Comparison of ENCODE assay signal across 20 cellular contexts in the genomic region with DNA sequence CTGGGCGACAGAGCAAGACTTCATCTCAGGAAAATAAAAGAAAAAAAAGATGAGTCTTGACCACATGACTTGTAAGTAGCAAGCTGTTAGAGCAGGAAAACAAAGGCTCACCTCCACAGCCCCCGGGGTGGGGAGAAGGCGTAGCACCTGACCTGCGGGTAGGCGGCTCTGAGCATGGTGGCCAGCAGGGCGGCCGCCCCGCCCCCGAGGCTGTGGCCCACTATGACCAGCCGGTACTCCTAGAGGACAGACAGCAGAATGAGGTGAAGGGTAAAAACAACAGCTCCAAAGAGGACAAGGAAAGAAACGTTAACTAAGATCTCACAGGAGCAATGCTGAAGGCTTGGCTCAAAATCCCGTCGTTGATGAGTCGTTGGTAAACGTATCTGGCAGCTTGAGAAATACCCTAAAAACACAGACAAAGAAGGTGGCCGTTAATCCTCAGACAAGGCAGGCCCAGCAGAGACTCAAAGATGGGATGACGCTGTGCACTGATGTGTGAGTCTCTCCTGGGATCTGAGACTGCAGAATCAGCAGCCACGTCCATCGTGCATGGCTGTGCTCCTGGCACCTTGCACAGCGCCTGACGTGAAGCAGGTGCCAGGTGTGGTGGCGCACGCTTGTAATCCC. TPM values are rescaled to one million over a fixed set of nuclear protein-coding genes. Genes with fewer than 3 reads are reported as not detected.
DNase-seq lines count a peak whose midpoint lies in the region; ATAC-seq, FAIRE-seq and TF ChIP-seq lines count a peak whose summit lies in the region.
"Had no signal": no experiment of that assay in that cellular context is flagged by ENCODE, and none has a peak within 500 bp of the region (broad histone marks: within the 10 kb centered on the region; RNA-seq: fewer than 3 reads in every experiment).

No MANE protein-coding gene starts in this region.

- H3K4me3 Mint-ChIP-seq in naive thymus-derived CD8-positive, alpha-beta T cell = no peak overlapping the region
- H3K4me3 Mint-ChIP-seq: CD4-positive, alpha-beta memory T cell; natural killer cell; T-cell had no signal

- H3K79me2 ChIP-seq in PC-3 (ENCODE audit: low read length) (no peaks in the 10 kb centered on the region), H1 (ENCODE audit: control insufficient read depth in 1 of 2, insufficient read depth in 2 of 2, low read length in 2 of 2) (no peaks in the 10 kb centered on the region), osteoblast (ENCODE audit: insufficient read depth, low read length) (peaks cover 15% of the 10 kb centered on the region)

- H3K4me1 ChIP-seq in HEK293 (ENCODE audit: control insufficient read depth, insufficient read depth, low read length) (no peaks in the 10 kb centered on the region), PC-3 (ENCODE audit: insufficient read depth, low read length) (peaks cover 3% of the 10 kb centered on the region; the same call in 1 of the 2 replicates), H1 (replicated peaks in 1 of 4; ENCODE audit: control insufficient read depth in 3 of 4, insufficient read depth in 4 of 4, low read length in 3 of 4) (peaks cover 0 to 3% (median 0%) of the 10 kb centered on the region in 4 experiments; a peak in 1 of 7 replicates), osteoblast (ENCODE audit: insufficient read depth, low read length) (peaks cover 7% of the 10 kb centered on the region)
- H3K4me1 ChIP-seq: upper lobe of right lung had no signal

- no peak overlapping the region for H3K4me3 ChIP-seq in HEK293 (ENCODE audit: low read depth, low read length)
- no peak overlapping the region for H3K4me3 ChIP-seq in PC-3 (ENCODE audit: low read length)
- no peak overlapping the region for H3K4me3 ChIP-seq in H1 (ENCODE audit: extremely low read depth in 1 of 4, insufficient read depth in 2 of 4, low read depth in 3 of 4, low read length in 4 of 4)
- no peak overlapping the region for H3K4me3 ChIP-seq in osteoblast (ENCODE audit: insufficient read depth, low read length)
- H3K4me3 ChIP-seq: upper lobe of right lung had no signal

- H3K23me2 ChIP-seq in H1 (ENCODE audit: low read depth, low read length) = no peaks in the 10 kb centered on the region

- no peaks in the 10 kb centered on the region for H3K27me3 Mint-ChIP-seq in naive thymus-derived CD8-positive, alpha-beta T cell
- H3K27me3 Mint-ChIP-seq: CD4-positive, alpha-beta memory T cell; T-cell had no signal

- intact Hi-C loops in PC-3 (cut with micrococcal nuclease) = no loop called here

- H2BK20ac ChIP-seq in H1 (ENCODE audit: low read length) = no peak overlapping the region

- no peak overlapping the region for H4K91ac ChIP-seq in H1 (replicated peaks; ENCODE audit: insufficient read length, low read length)

- H3K18ac ChIP-seq in H1 (ENCODE audit: extremely low read depth, low read length) = no peak overlapping the region; the same call in 1 of the 2 replicates

- no peaks in the 10 kb centered on the region for H3K9me3 Mint-ChIP-seq in naive thymus-derived CD8-positive, alpha-beta T cell
- H3K9me3 Mint-ChIP-seq: CD4-positive, alpha-beta memory T cell; natural killer cell; T-cell had no signal

- H3K23ac ChIP-seq in H1 (ENCODE audit: insufficient read length) = no peak overlapping the region

- H3K4me2 ChIP-seq in PC-3 (ENCODE audit: low read length) = no peak overlapping the region
- peak overlapping the region in 1 of 2 experiments; percentile 10; a peak in 1 of 4 replicates for H3K4me2 ChIP-seq in H1 (ENCODE audit: insufficient read depth in 1 of 2, low read depth in 2 of 2, low read length in 2 of 2)
- no peak overlapping the region for H3K4me2 ChIP-seq in osteoblast (ENCODE audit: insufficient read depth, low read length)
- H3K4me2 ChIP-seq: KMS-11 had no signal

- H2AK5ac ChIP-seq in H1 (ENCODE audit: low read depth, low read length) = no peak overlapping the region

- ATAC-seq in PC-3 (peak; percentile 28), GM21447 (IDR thresholded peaks at IDR 0.05; ENCODE audit: unreplicated experiment) (no peak), HG02973 (IDR thresholded peaks at IDR 0.05; ENCODE audit: unreplicated experiment) (no peak), HG02623 (IDR thresholded peaks at IDR 0.05; ENCODE audit: unreplicated experiment) (no peak)
- ATAC-seq in naive thymus-derived CD8-positive, alpha-beta T cell = no peak
- ATAC-seq: natural killer cell, sciatic nerve, T-cell, upper lobe of right lung had no signal

- H2BK12ac ChIP-seq in H1 (ENCODE audit: low read depth, low read length) = no peak overlapping the region

- no peak overlapping the region for H2BK5ac ChIP-seq in H1 (ENCODE audit: low read depth, low read length)

- H3K79me1 ChIP-seq in H1 (ENCODE audit: low read depth, low read length) = no peaks in the 10 kb centered on the region

- POLR2A ChIA-PET in HEK293 (lab: Yijun Ruan, JAX) = interaction anchor here (1.5 kb wide), 1 partner anchor 10 kb away, joined by 3 read pairs; no protein-coding TSS in a partner anchor
- POLR2A ChIA-PET in PC-3 (lab: Charles Lee; ENCODE audit: unreplicated experiment) = no interaction called here
- POLR2A ChIA-PET in H1 (lab: Charles Lee; ENCODE audit: partially characterized antibody) = interaction anchor here (0.9 to 1.7 kb wide), 4 partner anchors 9 to 27 kb away, joined by 3 to 10 read pairs (median 6); no protein-coding TSS in a partner anchor
- POLR2A ChIA-PET in naive thymus-derived CD8-positive, alpha-beta T cell (lab: Charles Lee) = no interaction called here

- no peak overlapping the region for H2BK120ac ChIP-seq in H1 (replicated peaks; ENCODE audit: low read depth, low read length)

- H3K4me1 Mint-ChIP-seq in naive thymus-derived CD8-positive, alpha-beta T cell = no peaks in the 10 kb centered on the region
- H3K4me1 Mint-ChIP-seq: CD4-positive, alpha-beta memory T cell; natural killer cell; T-cell had no signal

- H3K56ac ChIP-seq in H1 (replicated peaks; ENCODE audit: insufficient read length, low read depth, low read length) = no peak overlapping the region

- CTCF ChIA-PET in HEK293 (lab: Yijun Ruan, JAX) = interaction anchor here (0.6 kb wide), 1 partner anchor 241 kb away, joined by 4 read pairs; no protein-coding TSS in a partner anchor
- CTCF ChIA-PET in PC-3 (lab: Charles Lee) = interaction anchor here (0.6 kb wide), 1 partner anchor 419 kb away, joined by 8 read pairs; no protein-coding TSS in a partner anchor
- CTCF ChIA-PET in H1 (lab: Charles Lee; ENCODE audit: partially characterized antibody) = interaction anchor here (0.7 to 1.9 kb wide), 7 partner anchors 9 to 72 kb away, joined by 3 to 8 read pairs (median 3); no protein-coding TSS in a partner anchor

- no peaks in the 10 kb centered on the region for H3F3A ChIP-seq in PC-3 (ENCODE audit: low read length, unreplicated experiment)

- H2BK15ac ChIP-seq in H1 (ENCODE audit: low read length) = no peak overlapping the region

- peak overlapping the region in 1 of 10 donors; percentile 24 for H3K27ac Mint-ChIP-seq in naive thymus-derived CD8-positive, alpha-beta T cell
- H3K27ac Mint-ChIP-seq: natural killer cell, T-cell had no signal

- TF ChIP-seq RAD21 in H1 (IDR thresholded peaks at IDR 0.05 in 1 of 2, conservative IDR thresholded peaks at IDR 0.05 in 1 of 2; ENCODE audit: low read depth in 2 of 2, low read length in 2 of 2) = peak; percentile 21 to 24; a peak in 2 of 4 replicates

- no peaks in the 10 kb centered on the region for H3K9me3 ChIP-seq in HEK293 (ENCODE audit: control insufficient read depth, insufficient read depth, low read depth, low read length)
- no peaks in the 10 kb centered on the region for H3K9me3 ChIP-seq in PC-3 (ENCODE audit: low read length)
- peaks cover 2 to 3% of the 10 kb centered on the region in 2 experiments for H3K9me3 ChIP-seq in H1 (ENCODE audit: insufficient read depth in 2 of 2, low read depth in 1 of 2, low read length in 1 of 2)
- no peaks in the 10 kb centered on the region for H3K9me3 ChIP-seq in osteoblast (ENCODE audit: low read depth, low read length)
- H3K9me3 ChIP-seq: upper lobe of right lung had no signal

- no peak for TF ChIP-seq POLR2A in H1 (IDR thresholded peaks at IDR 0.05; ENCODE audit: control extremely low read depth in 1 of 2, low read depth in 2 of 2, low read length in 2 of 2)

- H3K27ac ChIP-seq in HEK293 (ENCODE audit: extremely low read depth, low read depth, low read length) = no peak overlapping the region
- H3K27ac ChIP-seq in PC-3 (ENCODE audit: low read length) = no peak overlapping the region
- H3K27ac ChIP-seq in H1 (ENCODE audit: low read depth, low read length) = peak overlapping the region; percentile 1; the same call in 1 of the 2 replicates
- no peak overlapping the region for H3K27ac ChIP-seq in osteoblast (ENCODE audit: low read depth, low read length)
- H3K27ac ChIP-seq: KMS-11, upper lobe of right lung had no signal

- DNase-seq in PC-3 = peak; percentile 50
- peak; percentile 34 to 76 for DNase-seq in H1 (ENCODE audit: low read depth in 1 of 2, low spot score in 2 of 2)
- DNase-seq in osteoblast (ENCODE audit: insufficient read length, low spot score, missing footprints) = peak; percentile 88
- DNase-seq in naive thymus-derived CD8-positive, alpha-beta T cell = no peak
- DNase-seq: activated CD4-positive, CD25-positive, alpha-beta regulatory T cell; CD4-positive, alpha-beta memory T cell; erythroblast; natural killer cell; NCI-H187; NCI-H524; stimulated activated CD4-positive, alpha-beta T cell treated with anti-CD3 and anti-CD28 coated beads, Interleukin-4, amount 100 ng/mL, for 24 hours; T-cell; upper lobe of right lung had no signal

- no peaks in the 10 kb centered on the region for H3K9me2 ChIP-seq in PC-3 (replicated peaks; ENCODE audit: low read length)

- H3K9ac ChIP-seq in PC-3 (ENCODE audit: low read length) (no peak overlapping the region), H1 (replicated peaks in 1 of 4; ENCODE audit: extremely low read depth in 1 of 4, low read depth in 3 of 4, low read length in 3 of 4) (no peak overlapping the region)
- H3K9ac ChIP-seq: KMS-11 had no signal

- no TSS peak for BruUV-seq in PC-3 (replicated peaks; lab: Mats Ljungman, UMichigan)

- 91% methylated on average over 23 of the region's 23 CpGs; no CpG with 5 or more reads in 1 of the 2 experiments for WGBS in H1 (ENCODE audit: extremely low coverage in 1 of 2, insufficient coverage in 1 of 2, insufficient read length in 1 of 2, insufficient replicate concordance in 2 of 2, low coverage in 1 of 2, low lambda C conversion rate in 2 of 2, missing lambda C conversion rate in 1 of 2), 2 experiments

- H4K20me1 ChIP-seq in PC-3 (ENCODE audit: low read length) (no peaks in the 10 kb centered on the region), H1 (replicated peaks in 1 of 2; ENCODE audit: control insufficient read depth in 1 of 2, insufficient read depth in 2 of 2, low read length in 2 of 2) (peaks cover 5 to 12% of the 10 kb centered on the region in 2 experiments), osteoblast (ENCODE audit: insufficient read depth, low read length) (peaks cover 11% of the 10 kb centered on the region)

- no peak overlapping the region for H2AFZ ChIP-seq in PC-3 (ENCODE audit: low read length)
- no peak overlapping the region for H2AFZ ChIP-seq in H1 (ENCODE audit: low read length)
- no peak overlapping the region for H2AFZ ChIP-seq in osteoblast (ENCODE audit: low read length)

- TF ChIP-seq EP300 in H1 (IDR thresholded peaks at IDR 0.05; ENCODE audit: borderline replicate concordance in 1 of 2, low read depth in 2 of 2, low read length in 2 of 2) = no peak

- TF ChIP-seq CTCF in HEK293 (tag by site-specific recombination; IDR thresholded peaks at IDR 0.05) (no peak), PC-3 (conservative IDR thresholded peaks at IDR 0.05; ENCODE audit: low read depth, low read length) (no peak), H1 (IDR thresholded peaks at IDR 0.05; ENCODE audit: control extremely low read depth in 1 of 3, insufficient read depth in 1 of 3, low read depth in 1 of 3, low read length in 3 of 3) (peak; percentile 36 to 59 (median 46)), osteoblast (IDR thresholded peaks at IDR 0.05; ENCODE audit: extremely low read depth, low read depth, low read length) (no peak)

- no peak overlapping the region for H3K14ac ChIP-seq in H1 (ENCODE audit: insufficient read length)

- H3K27me3 ChIP-seq in PC-3 (ENCODE audit: low read length) (no peaks in the 10 kb centered on the region), H1 (replicated peaks in 1 of 4; ENCODE audit: control insufficient read depth in 3 of 4, extremely low read depth in 1 of 4, insufficient read depth in 3 of 4, low read length in 3 of 4) (no peaks in the 10 kb centered on the region), osteoblast (ENCODE audit: insufficient read depth, low read length) (no peaks in the 10 kb centered on the region)
- H3K27me3 ChIP-seq: upper lobe of right lung had no signal

- no peak for FAIRE-seq in H1 (lab: Jason Lieb, UNC)
- FAIRE-seq: G401.6 had no signal

- peaks cover 0 to 55% (median 15%) of the 10 kb centered on the region in 3 donors for H3K36me3 Mint-ChIP-seq in naive thymus-derived CD8-positive, alpha-beta T cell
- H3K36me3 Mint-ChIP-seq: natural killer cell had no signal

- no peak overlapping the region for H4K8ac ChIP-seq in H1 (ENCODE audit: extremely low read depth, insufficient read depth, low read length)

- H3K4ac ChIP-seq in H1 (replicated peaks; ENCODE audit: insufficient read length, low read depth, low read length) = no peak overlapping the region

- no peak overlapping the region for H4K5ac ChIP-seq in H1 (ENCODE audit: insufficient read length, low read depth, low read length)

- H3K36me3 ChIP-seq in HEK293 (ENCODE audit: control insufficient read depth in 2 of 2, insufficient read depth in 1 of 2, low read length in 2 of 2) (peaks cover 29 to 49% of the 10 kb centered on the region in 2 experiments; a peak in 2 of 3 replicates), PC-3 (ENCODE audit: low read depth, low read length) (peaks cover 21% of the 10 kb centered on the region), H1 (ENCODE audit: control insufficient read depth in 2 of 4, insufficient read depth in 4 of 4, low read length in 3 of 4) (peaks cover 19 to 67% (median 30%) of the 10 kb centered on the region in 4 experiments), osteoblast (ENCODE audit: insufficient read depth, low read length) (peaks cover 68% of the 10 kb centered on the region)

RNA-seq across cellular contexts. Expression of a gene that starts 31.1 kb away (rescaled TPM):
- 23.4 and 34.5 TPM in 2 replicates for total RNA-seq in PC-3 (2014; rRNA removed)
- total RNA-seq in H1 (2021; fragmentation: NEBNext Ultra II Directional; extraction: Animal tissue kit (Norgen Biotek cat#: 25700)) = 22.1 and 27.0 TPM in 2 replicates
- 39.6 and 43.3 TPM in 2 replicates for polyA plus RNA-seq in H1 (2011; rRNA removed)
- polyA plus RNA-seq in H1 (2011; cell fraction: cytosol; rRNA removed) = 26.5 TPM
- 48.0 TPM for polyA plus RNA-seq in H1 (2011; cell fraction: nucleus; rRNA removed)
- polyA plus RNA-seq in H1 (2012, experiment 1 of 2) = 22.5 to 29.8 TPM (median 25.0 TPM) in 4 replicates
- 26.1 TPM for polyA plus RNA-seq in H1 (2012, experiment 2 of 2)
- 27.5 TPM for polyA plus RNA-seq in H1 (2013, experiment 1 of 2)
- 25.2 TPM for polyA plus RNA-seq in H1 (2013, experiment 2 of 2)
- 70.6 and 75.3 TPM in 2 replicates for polyA minus RNA-seq in H1 (2011; rRNA and poly(A)+ RNA removed)
- 28.5 TPM for polyA minus RNA-seq in H1 (2011; cell fraction: cytosol; rRNA and poly(A)+ RNA removed)
- polyA minus RNA-seq in H1 (2011; cell fraction: nucleus; rRNA and poly(A)+ RNA removed) = 69.8 TPM
- total RNA-seq in osteoblast = 17.1 and 17.4 TPM in 2 replicates
- total RNA-seq in naive thymus-derived CD8-positive, alpha-beta T cell = 10 to 100 TPM; 75.4 to 78.1 TPM
- polyA plus RNA-seq in naive thymus-derived CD8-positive, alpha-beta T cell = 10 to 100 TPM in 1 of 3 donors, 1 to 10 TPM in 2; 7.2 to 11.9 (median 7.6) TPM

RNA-seq across cellular contexts. Expression of a gene that starts 42.3 kb away (rescaled TPM):
- total RNA-seq in PC-3 (2014; rRNA removed) = 89.7 and 138 TPM in 2 replicates
- 295 and 307 TPM in 2 replicates for total RNA-seq in H1 (2021; fragmentation: NEBNext Ultra II Directional; extraction: Animal tissue kit (Norgen Biotek cat#: 25700))
- polyA plus RNA-seq in H1 (2011; rRNA removed) = 154 and 229 TPM in 2 replicates
- 220 TPM for polyA plus RNA-seq in H1 (2011; cell fraction: cytosol; rRNA removed)
- 96.6 TPM for polyA plus RNA-seq in H1 (2011; cell fraction: nucleus; rRNA removed)
- polyA plus RNA-seq in H1 (2012, experiment 1 of 2) = 262 to 400 TPM (median 315 TPM) in 4 replicates
- polyA plus RNA-seq in H1 (2012, experiment 2 of 2) = 115 TPM
- 336 TPM for polyA plus RNA-seq in H1 (2013, experiment 1 of 2)
- 330 TPM for polyA plus RNA-seq in H1 (2013, experiment 2 of 2)
- 164 and 204 TPM in 2 replicates for polyA minus RNA-seq in H1 (2011; rRNA and poly(A)+ RNA removed)
- polyA minus RNA-seq in H1 (2011; cell fraction: cytosol; rRNA and poly(A)+ RNA removed) = 94.0 TPM
- 60.4 TPM for polyA minus RNA-seq in H1 (2011; cell fraction: nucleus; rRNA and poly(A)+ RNA removed)
- 55.4 and 55.7 TPM in 2 replicates for total RNA-seq in osteoblast
- 10 to 100 TPM; 91.2 to 96.7 TPM for total RNA-seq in naive thymus-derived CD8-positive, alpha-beta T cell
- 100 to 1,000 TPM; 197 to 248 (median 218) TPM for polyA plus RNA-seq in naive thymus-derived CD8-positive, alpha-beta T cell

Comparison
In these comparisons a context has a peak if more than half of its experiments do, and no peak if none do; other contexts are left out.
1. CTCF ChIP-seq: peak in H1 (3 of 3); none in HEK293 (single experiment), PC-3 (single experiment) and osteoblast (single experiment).
2. DNase-seq: peak in PC-3 (single experiment), H1 (2 of 2) and osteoblast (single experiment); none in naive thymus-derived CD8-positive, alpha-beta T cell (0 of 10).
3. POLR2A ChIA-PET loops: an anchor here in HEK293 (1.5 kb wide) and H1 (0.9 to 1.7 kb wide); none called in PC-3 and naive thymus-derived CD8-positive, alpha-beta T cell.